8 cellular contexts compared by ENCODE assay signal in the genomic region with DNA sequence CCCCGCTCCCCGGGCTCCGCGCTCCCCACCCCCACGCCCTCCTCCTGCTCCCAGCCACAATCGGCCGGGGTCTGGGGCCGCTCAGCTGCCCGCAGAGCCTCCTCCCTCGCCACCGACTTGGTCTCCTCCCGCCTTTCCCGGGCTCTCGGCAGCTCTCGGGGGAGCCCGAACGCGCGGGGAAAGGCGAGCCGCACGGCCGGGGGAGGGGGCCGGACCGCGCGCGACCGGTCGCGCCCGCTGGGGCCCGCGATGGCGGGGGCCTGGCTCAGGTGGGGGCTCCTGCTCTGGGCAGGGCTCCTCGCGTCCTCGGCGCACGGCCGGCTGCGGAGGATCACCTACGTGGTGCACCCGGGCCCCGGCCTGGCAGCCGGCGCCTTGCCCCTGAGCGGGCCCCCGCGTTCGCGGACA. TPM values are rescaled to one million over a fixed set of nuclear protein-coding genes. Genes with fewer than 3 reads are reported as not detected.
DNase-seq lines count a peak whose midpoint lies in the region; ATAC-seq and TF ChIP-seq lines count a peak whose summit lies in the region.

No MANE protein-coding gene starts in this region.

- peak; percentile 16 for ATAC-seq in GM21515 (IDR thresholded peaks at IDR 0.05; ENCODE audit: unreplicated experiment)

- peaks cover 7% of the 10 kb centered on the region for H3K4me1 Mint-ChIP-seq in Caco-2 (ENCODE audit: low read depth, unreplicated experiment)

- H3K4me3 Mint-ChIP-seq in Caco-2 (ENCODE audit: unreplicated experiment) = peak overlapping the region; percentile 79

- no peak for TF ChIP-seq CTCF in Caco-2 (IDR thresholded peaks at IDR 0.05; ENCODE audit: insufficient read depth in 1 of 2, low read depth in 1 of 2, low read length in 1 of 2, severe bottlenecking in 1 of 2, unreplicated experiment in 1 of 2)

- H3K27me3 ChIP-seq in Caco-2 (replicated peaks; ENCODE audit: control insufficient read depth, insufficient read depth, low read length) (no peaks in the 10 kb centered on the region), ectodermal cell (ENCODE audit: control insufficient read depth, insufficient read depth, low read length, poor library complexity, severe bottlenecking) (peaks cover 3% of the 10 kb centered on the region), muscle layer of colon (ENCODE audit: control insufficient read depth in 1 of 2, insufficient read depth in 2 of 2, low read length in 2 of 2) (no peaks in the 10 kb centered on the region)

- H3K27ac ChIP-seq in ectodermal cell (ENCODE audit: insufficient read depth, low read depth, low read length, poor library complexity, severe bottlenecking) = no peak overlapping the region
- H3K27ac ChIP-seq in muscle layer of colon (ENCODE audit: low read depth, low read length) = peak overlapping the region; percentile 78

- peaks cover 8% of the 10 kb centered on the region; the same call in 1 of the 2 replicates for H3K4me1 ChIP-seq in Caco-2
- no peaks in the 10 kb centered on the region for H3K4me1 ChIP-seq in ectodermal cell (ENCODE audit: control insufficient read depth, insufficient read depth, low read length)
- peaks cover 10% of the 10 kb centered on the region for H3K4me1 ChIP-seq in muscle layer of colon (ENCODE audit: insufficient read depth, low read length)

- H3K4me3 ChIP-seq in Caco-2 (ENCODE audit: low read depth, low read length) (peak overlapping the region; percentile 71), ectodermal cell (ENCODE audit: insufficient read depth, low read depth, low read length) (peak overlapping the region; percentile 58), muscle layer of colon (ENCODE audit: low read depth in 1 of 2, low read length in 2 of 2) (peak overlapping the region; percentile 70 to 74)

- CTCF ChIA-PET in Caco-2 (lab: Charles Lee) = interaction anchor here (0.6 to 0.9 kb wide), 2 partner anchors 86 to 1210 kb away, joined by 4 read pairs; no protein-coding TSS in a partner anchor

- BruUV-seq in Caco-2 (replicated peaks; lab: Mats Ljungman, UMichigan) = no TSS peak

- WGBS in ectodermal cell, 2 experiments = 0% methylated on average over 52 of the region's 52 CpGs

- peaks cover 8% of the 10 kb centered on the region for H3K36me3 Mint-ChIP-seq in Caco-2 (ENCODE audit: insufficient read depth, unreplicated experiment)

- POLR2A ChIA-PET in Caco-2 (lab: Charles Lee) = interaction anchor here (0.6 to 0.7 kb wide), 2 partner anchors 68 to 87 kb away, joined by 4 to 5 read pairs; no protein-coding TSS in a partner anchor

- DNase-seq in Caco-2 (no peak), NCI-H146 (lab: John Stamatoyannopoulos, UW) (peak; percentile 60), amniotic stem cell (lab: John Stamatoyannopoulos, UW) (no peak), AG08395 (ENCODE audit: low spot score) (no peak), NCI-H2196 treated with DMSO at 0.1 percent for 48 hours (lab: John Stamatoyannopoulos, UW; ENCODE audit: unreplicated experiment) (no peak)

- H3K9me3 Mint-ChIP-seq in Caco-2 (ENCODE audit: unreplicated experiment) = no peaks in the 10 kb centered on the region

- no peaks in the 10 kb centered on the region for H3K9me3 ChIP-seq in Caco-2
- no peaks in the 10 kb centered on the region for H3K9me3 ChIP-seq in ectodermal cell (ENCODE audit: control insufficient read depth, low read length)
- H3K9me3 ChIP-seq in muscle layer of colon (ENCODE audit: low read length) = no peaks in the 10 kb centered on the region

- peak overlapping the region; percentile 50 for H3K27ac Mint-ChIP-seq in Caco-2 (ENCODE audit: unreplicated experiment)

- no peaks in the 10 kb centered on the region for H3K27me3 Mint-ChIP-seq in Caco-2 (ENCODE audit: insufficient read depth, unreplicated experiment)

- H3K36me3 ChIP-seq in Caco-2 (ENCODE audit: control insufficient read depth, insufficient read depth, low read length) (no peaks in the 10 kb centered on the region), ectodermal cell (ENCODE audit: control insufficient read depth, insufficient read depth, low read length) (no peaks in the 10 kb centered on the region), muscle layer of colon (ENCODE audit: insufficient read depth, low read length) (no peaks in the 10 kb centered on the region)

- no peak overlapping the region for H3K9ac ChIP-seq in muscle layer of colon (ENCODE audit: low read length)

- intact Hi-C loops in Caco-2 (cut with micrococcal nuclease; ENCODE audit: unreplicated experiment) = loop anchor here (2.0 to 10.0 kb wide), 5 partner anchors 68 to 425 kb away; a partner anchor contains a TSS

RNA-seq across cellular contexts. Expression of a gene that starts 0.3 kb away (rescaled TPM):
- 64.2 and 64.9 TPM in 2 replicates for total RNA-seq in Caco-2 (2022)
- 31.3 TPM for polyA plus RNA-seq in ectodermal cell (2013, experiment 1 of 4)
- polyA plus RNA-seq in ectodermal cell (2013, experiment 2 of 4) = 35.0 TPM
- polyA plus RNA-seq in ectodermal cell (2013, experiment 3 of 4) = 31.1 TPM
- polyA plus RNA-seq in ectodermal cell (2013, experiment 4 of 4) = 31.4 TPM
